21 cellular contexts compared by ENCODE assay signal in genomic region chr3:12620305-12620704, GRCh38.
"Had no signal": no experiment of that assay in that cellular context is flagged by ENCODE, and none has a peak within 500 bp of the region (broad histone marks: within the 10 kb centered on the region; RNA-seq: fewer than 3 reads in every experiment).

No MANE protein-coding gene starts in this region.

- H3K4me3 ChIP-seq: breast epithelium had no signal

- H3K9me3 ChIP-seq: breast epithelium had no signal

- H3K27me3 ChIP-seq: breast epithelium had no signal

- DNase-seq: activated CD4-positive, alpha-beta T cell treated with anti-CD3 and anti-CD28 coated beads, Interleukin-2, amount 10 ng/mL, durations not matched to agents 24 days and 14 days; activated CD4-positive, alpha-beta T cell treated with anti-CD3 and anti-CD28 coated beads, Interleukin-2, amount 50 U/mL, for 48 hours; activated CD8-positive, alpha-beta memory T cell treated with anti-CD3 and anti-CD28 coated beads for 24 hours; activated naive CD4-positive, alpha-beta T cell treated with anti-CD3 and anti-CD28 coated beads, Interleukin-2, amount 50 U/mL, for 16 hours; activated T-cell treated with anti-CD3 and anti-CD28 coated beads, Interleukin-2, amount 50 U/mL, for 48 hours; aorta; caudate nucleus; NCI-H1092; NCI-H1417; NCI-H1930; NCI-H2107; NCI-H2171 treated with DMSO at 0.1 percent for 48 hours; NCI-H226; NCI-H526; NCI-H774; SIG-M5; T-helper 2 cell; T1000; WERI-Rb-1 had no signal

- H3K27ac ChIP-seq: breast epithelium, WERI-Rb-1 had no signal

- H3K36me3 ChIP-seq: breast epithelium had no signal

- ATAC-seq: activated CD4-positive, CD25-positive, alpha-beta regulatory T cell treated with anti-CD3 and anti-CD28 coated beads, Interleukin-2, amount 50 U/mL, for 24 hours had no signal

- H3K9me3 Mint-ChIP-seq: activated CD4-positive, alpha-beta T cell treated with anti-CD3 and anti-CD28 coated beads, Interleukin-2, amount 10 ng/mL, durations not matched to agents 24 days and 14 days had no signal

- H3K27me3 Mint-ChIP-seq: activated CD4-positive, alpha-beta T cell treated with anti-CD3 and anti-CD28 coated beads, Interleukin-2, amount 10 ng/mL, durations not matched to agents 24 days and 14 days had no signal

- H3K27ac Mint-ChIP-seq: activated CD4-positive, alpha-beta T cell treated with anti-CD3 and anti-CD28 coated beads, Interleukin-2, amount 10 ng/mL, durations not matched to agents 24 days and 14 days had no signal

- H3K4me1 ChIP-seq: breast epithelium had no signal

- H3K4me3 Mint-ChIP-seq: activated CD4-positive, alpha-beta T cell treated with anti-CD3 and anti-CD28 coated beads, Interleukin-2, amount 10 ng/mL, durations not matched to agents 24 days and 14 days had no signal
